In the genomic region with DNA sequence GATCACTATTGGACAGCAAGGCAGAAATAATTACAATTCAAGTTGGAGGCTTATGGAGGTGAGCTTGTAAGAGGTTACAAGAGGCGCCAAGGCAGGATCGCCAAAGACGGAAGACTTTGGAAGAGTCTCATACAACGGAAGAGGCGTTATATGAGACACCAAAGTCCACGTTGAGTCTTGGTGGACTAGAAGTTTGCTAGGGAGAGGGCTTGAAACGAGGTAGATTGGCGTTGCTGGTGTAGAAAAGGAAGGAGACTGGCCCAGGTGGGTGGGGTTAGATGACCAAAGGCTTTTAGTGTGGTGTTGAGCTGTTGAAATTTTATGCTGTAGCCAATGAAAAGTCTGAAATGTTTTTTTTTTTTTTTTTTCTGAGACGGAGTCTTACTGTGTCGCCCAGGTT, we compare ENCODE assay signal across 9 cellular contexts. TPM values are rescaled to one million over a fixed set of nuclear protein-coding genes. Genes with fewer than 3 reads are reported as not detected.
DNase-seq lines count a peak whose midpoint lies in the region; ATAC-seq and TF ChIP-seq lines count a peak whose summit lies in the region.
"Had no signal": no experiment of that assay in that cellular context is flagged by ENCODE, and none has a peak within 500 bp of the region (broad histone marks: within the 10 kb centered on the region; RNA-seq: fewer than 3 reads in every experiment).

No MANE protein-coding gene starts in this region.

- no peak for TF ChIP-seq CTCF in DND-41 (IDR thresholded peaks at IDR 0.05; ENCODE audit: borderline replicate concordance, extremely low read depth, low read length, poor library complexity, severe bottlenecking)
- TF ChIP-seq CTCF in LNCaP clone FGC (IDR thresholded peaks at IDR 0.05; ENCODE audit: control insufficient read depth, extremely low read depth, insufficient read depth), result no peak
- TF ChIP-seq CTCF in ascending aorta (IDR thresholded peaks at IDR 0.05), result no peak

- H3K36me3 ChIP-seq in DND-41 (ENCODE audit: insufficient read depth, low read length), result peaks cover 36% of the 10 kb centered on the region
- no peaks in the 10 kb centered on the region for H3K36me3 ChIP-seq in effector memory CD4-positive, alpha-beta T cell (ENCODE audit: control insufficient read depth, insufficient read depth, low read length)
- H3K36me3 ChIP-seq in neuron (ENCODE audit: insufficient read depth, low read length), result peaks cover 20% of the 10 kb centered on the region
- H3K36me3 ChIP-seq in ascending aorta, result no peaks in the 10 kb centered on the region
- H3K36me3 ChIP-seq: lower lobe of right lung had no signal

- H4K20me1 ChIP-seq in DND-41 (ENCODE audit: insufficient read depth, low read length), result peaks cover 22% of the 10 kb centered on the region

- H3K27ac ChIP-seq in DND-41 (ENCODE audit: low read length) (peak overlapping the region; percentile 90), ascending aorta (no peak overlapping the region)
- no peak overlapping the region for H3K27ac ChIP-seq in effector memory CD4-positive, alpha-beta T cell (ENCODE audit: insufficient read depth, low read length, poor library complexity, severe bottlenecking)
- H3K27ac ChIP-seq: lower lobe of right lung had no signal

- H3K27me3 ChIP-seq in DND-41 (ENCODE audit: insufficient read depth, low read length, poor library complexity) (no peaks in the 10 kb centered on the region), neuron (ENCODE audit: insufficient read depth, low read length) (no peaks in the 10 kb centered on the region), ascending aorta (no peaks in the 10 kb centered on the region)
- H3K27me3 ChIP-seq in effector memory CD4-positive, alpha-beta T cell (replicated peaks; ENCODE audit: control insufficient read depth, insufficient read depth, low read length, poor library complexity, severe bottlenecking), result no peaks in the 10 kb centered on the region

- peak overlapping the region; percentile 37 to 76; a peak in 3 of 4 replicates for H3K4me3 ChIP-seq in DND-41 (ENCODE audit: low read depth in 1 of 2, low read length in 2 of 2)
- peak overlapping the region; percentile 72 for H3K4me3 ChIP-seq in LNCaP clone FGC (ENCODE audit: low read depth, low read length)
- peak overlapping the region; percentile 88 for H3K4me3 ChIP-seq in effector memory CD4-positive, alpha-beta T cell (ENCODE audit: insufficient read depth, low read depth, low read length, poor library complexity, severe bottlenecking)
- H3K4me3 ChIP-seq in neuron (ENCODE audit: low read length), result peak overlapping the region; percentile 74
- peak overlapping the region in 1 of 2 donors; percentile 94 for H3K4me3 ChIP-seq in ascending aorta

- H3K4me1 ChIP-seq in DND-41 (ENCODE audit: insufficient read depth, low read length) (peaks cover 42% of the 10 kb centered on the region), neuron (ENCODE audit: insufficient read depth, low read length) (peaks cover 15% of the 10 kb centered on the region), ascending aorta (peaks cover 4 to 9% of the 10 kb centered on the region in 2 donors)
- peaks cover 13% of the 10 kb centered on the region for H3K4me1 ChIP-seq in effector memory CD4-positive, alpha-beta T cell (ENCODE audit: control insufficient read depth, insufficient read depth, low read length, poor library complexity, severe bottlenecking)

- intact Hi-C loops in ascending aorta (cut with DNase I), result no loop called here

- H2AFZ ChIP-seq in DND-41 (ENCODE audit: low read depth, low read length) (no peak overlapping the region), neuron (ENCODE audit: low read depth, low read length) (no peak overlapping the region)

- H3K4me2 ChIP-seq in DND-41 (ENCODE audit: insufficient read depth, low read length), result peak overlapping the region; percentile 78

- H3K79me2 ChIP-seq in DND-41 (ENCODE audit: insufficient read depth, low read length), result peaks cover 59% of the 10 kb centered on the region

- H3K9ac ChIP-seq in DND-41 (ENCODE audit: low read depth, low read length), result peak overlapping the region; percentile 85

- no peaks in the 10 kb centered on the region for H3K9me3 ChIP-seq in DND-41 (ENCODE audit: insufficient read depth, low read length, severe bottlenecking)
- no peaks in the 10 kb centered on the region for H3K9me3 ChIP-seq in effector memory CD4-positive, alpha-beta T cell (ENCODE audit: control insufficient read depth, low read length)
- peaks cover 9% of the 10 kb centered on the region for H3K9me3 ChIP-seq in neuron (ENCODE audit: low read length)
- no peaks in the 10 kb centered on the region for H3K9me3 ChIP-seq in ascending aorta
- H3K9me3 ChIP-seq: lower lobe of right lung had no signal

- ATAC-seq in DND-41 (ENCODE audit: insufficient read depth, low read depth) (no peak), HG03175 (IDR thresholded peaks at IDR 0.05; ENCODE audit: unreplicated experiment) (no peak), GM18520 (IDR thresholded peaks at IDR 0.05; ENCODE audit: unreplicated experiment) (no peak)

- DNase-seq in DND-41, result peak; percentile 21
- DNase-seq in LNCaP clone FGC (ENCODE audit: low read depth), result no peak
- no peak for DNase-seq in effector memory CD4-positive, alpha-beta T cell
- DNase-seq in hippocampal formation (lab: John Stamatoyannopoulos, UW), result no peak
- DNase-seq in ascending aorta (ENCODE audit: low spot score in 2 of 2), result no peak
- DNase-seq: lower lobe of right lung had no signal

RNA-seq across cellular contexts. Expression of a gene that starts 1.4 kb away (rescaled TPM):
- 7.5 TPM for total RNA-seq in ascending aorta

RNA-seq across cellular contexts. Expression of a gene that starts 35.2 kb away (rescaled TPM):
- total RNA-seq in ascending aorta, result not detected
